Comparison of ENCODE assay signal across 1 cellular context in the genomic region with DNA sequence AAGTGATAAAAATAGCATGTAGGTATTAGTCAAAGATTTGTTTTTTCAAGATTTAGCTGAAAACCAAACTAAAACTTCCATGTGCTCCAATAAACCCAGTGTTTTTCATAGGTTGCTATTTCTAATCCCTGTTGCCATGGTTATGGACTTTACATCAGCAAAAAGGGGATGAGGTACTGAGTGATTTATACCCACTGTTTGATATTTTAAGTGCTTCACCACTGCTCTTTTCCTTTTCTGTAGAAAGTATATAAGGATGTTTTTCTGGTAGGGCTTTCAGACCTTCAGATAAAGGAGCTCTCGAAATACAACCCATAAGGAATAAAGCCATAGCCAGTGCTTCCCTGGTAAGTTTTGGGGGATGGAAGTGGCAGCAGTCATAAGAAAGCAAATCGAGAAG.
TF ChIP-seq lines count a peak whose summit lies in the region.

A gene with protein sequence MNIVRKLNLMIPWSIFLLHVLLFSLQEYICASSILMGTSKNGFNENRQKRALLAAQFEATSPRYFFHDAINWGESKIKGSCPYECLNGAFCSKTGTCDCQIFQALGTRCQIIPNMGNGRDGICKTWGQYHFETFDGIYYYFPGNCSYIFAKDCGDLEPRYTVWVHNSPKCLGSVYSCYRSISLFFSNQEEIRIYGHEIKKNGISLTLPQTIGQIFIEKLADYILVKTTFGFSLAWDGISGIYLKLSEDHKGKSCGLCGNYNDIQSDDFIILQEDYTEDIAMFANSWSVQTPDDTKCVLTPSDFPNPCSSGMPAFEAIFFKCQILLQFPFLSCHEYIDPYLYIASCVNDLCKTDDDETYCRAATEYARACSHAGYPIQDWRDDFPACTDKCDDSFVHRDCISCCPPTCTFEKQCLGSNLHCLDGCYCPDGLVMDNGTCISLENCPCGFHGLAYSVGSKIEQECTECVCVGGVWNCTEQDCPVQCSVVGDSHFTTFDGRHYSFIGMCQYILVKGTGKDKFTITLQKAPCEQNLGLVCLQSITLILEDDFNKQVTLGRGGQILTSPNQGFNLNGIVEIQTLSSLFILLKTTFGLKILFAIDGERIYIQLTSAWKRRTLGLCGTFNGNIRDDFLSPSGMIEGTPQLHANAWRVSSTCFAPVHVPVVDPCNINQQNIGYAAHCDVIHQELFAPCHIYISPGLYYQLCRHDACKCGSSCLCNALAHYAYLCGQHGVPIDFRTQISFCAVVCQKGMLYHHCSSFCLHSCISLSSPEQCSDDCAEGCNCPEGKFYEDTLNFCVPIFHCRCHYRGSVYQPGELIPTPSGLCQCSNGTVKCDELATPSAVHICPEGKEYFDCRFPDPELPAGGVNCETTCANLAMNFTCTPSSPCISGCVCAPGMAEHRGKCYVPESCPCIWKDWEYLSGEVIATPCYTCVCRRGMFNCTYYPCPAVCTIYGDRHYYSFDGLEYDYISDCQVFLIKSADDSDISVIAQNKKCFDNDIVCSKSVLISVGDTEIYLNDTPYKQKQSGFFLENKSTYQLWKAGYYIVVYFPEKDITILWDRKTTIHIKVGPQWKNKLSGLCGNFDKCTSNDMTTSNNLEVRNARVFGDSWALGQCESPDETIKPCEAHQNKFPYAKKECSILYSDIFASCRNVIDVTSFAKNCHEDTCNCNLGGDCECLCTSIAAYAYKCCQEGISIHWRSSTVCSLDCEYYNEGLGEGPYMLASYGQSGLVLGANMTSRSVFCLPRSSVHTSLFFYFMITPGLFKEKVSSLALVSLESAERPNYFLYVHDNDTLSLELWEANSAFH (N-terminal part only) (plus strand): TSS at position 279 of the 400 bp plus-strand sequence. CDS start 109,895 bp downstream, outside the sequence.

TF ChIP-seq in GM23338, 12 proteins besides CTCF, POLR2A, EP300 and RAD21 (continued from another document):
- TF ChIP-seq JUNB (IDR thresholded peaks at IDR 0.05; ENCODE audit: unreplicated experiment) (no peak), STAT1 (IDR thresholded peaks at IDR 0.05; ENCODE audit: unreplicated experiment) (no peak), CREB1 (CRISPR knock-in tag; IDR thresholded peaks at IDR 0.05; ENCODE audit: low read depth) (no peak), EZH2 (IDR thresholded peaks at IDR 0.05; ENCODE audit: low read depth, unreplicated experiment) (no peak)
- TF ChIP-seq, protein P1, sequence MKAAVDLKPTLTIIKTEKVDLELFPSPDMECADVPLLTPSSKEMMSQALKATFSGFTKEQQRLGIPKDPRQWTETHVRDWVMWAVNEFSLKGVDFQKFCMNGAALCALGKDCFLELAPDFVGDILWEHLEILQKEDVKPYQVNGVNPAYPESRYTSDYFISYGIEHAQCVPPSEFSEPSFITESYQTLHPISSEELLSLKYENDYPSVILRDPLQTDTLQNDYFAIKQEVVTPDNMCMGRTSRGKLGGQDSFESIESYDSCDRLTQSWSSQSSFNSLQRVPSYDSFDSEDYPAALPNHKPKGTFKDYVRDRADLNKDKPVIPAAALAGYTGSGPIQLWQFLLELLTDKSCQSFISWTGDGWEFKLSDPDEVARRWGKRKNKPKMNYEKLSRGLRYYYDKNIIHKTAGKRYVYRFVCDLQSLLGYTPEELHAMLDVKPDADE (IDR thresholded peaks at IDR 0.05), result no peak
